ENCODE assay signal across 8 cellular contexts in genomic region chr21:41974752-41975053, GRCh38.
"Had no signal": no experiment of that assay in that cellular context is flagged by ENCODE, and none has a peak within 500 bp of the region (broad histone marks: within the 10 kb centered on the region; RNA-seq: fewer than 3 reads in every experiment).

No MANE protein-coding gene starts in this region.

- H3K4me3 ChIP-seq: upper lobe of right lung had no signal

- H3K9me3 ChIP-seq: upper lobe of right lung had no signal

- DNase-seq: activated CD4-positive, CD25-positive, alpha-beta regulatory T cell treated with anti-CD3 and anti-CD28 coated beads, Interleukin-2, amount 50 U/mL, for 72 hours; activated T-cell treated with anti-CD3 and anti-CD28 coated beads for 4 hours; brain microvascular endothelial cell; T-helper 9 cell; upper lobe of right lung had no signal

- H3K27me3 ChIP-seq: brain microvascular endothelial cell, upper lobe of right lung had no signal

- H3K4me3 Mint-ChIP-seq: natural killer cell treated with Interleukin-12 subunit alpha and Interleukin-12 subunit beta and Interleukin-15 and Interleukin-18, amount 100 ng/mL, for 72 hours had no signal

- H3K27ac Mint-ChIP-seq: activated T-helper 2 cell treated with anti-CD3 and anti-CD28 coated beads, Interferon-gamma antibody, Interleukin-2, Interleukin-4, amounts not matched to agents 10 μg/mL and 5 μg/mL and 100 μg/mL, durations not matched to agents 14 hours and 24 hours and 36 hours; natural killer cell treated with Interleukin-12 subunit alpha and Interleukin-12 subunit beta and Interleukin-15 and Interleukin-18, amount 100 ng/mL, for 72 hours had no signal

- FAIRE-seq: small intestine had no signal

- H3K36me3 ChIP-seq: brain microvascular endothelial cell, upper lobe of right lung had no signal

- H3K27ac ChIP-seq: brain microvascular endothelial cell, upper lobe of right lung had no signal
